ENCODE assay signal across 10 cellular contexts in genomic region chr10:95694665-95695064, GRCh38. TPM values are rescaled to one million over a fixed set of nuclear protein-coding genes. Genes with fewer than 3 reads are reported as not detected.
DNase-seq lines count a peak whose midpoint lies in the region; ATAC-seq, FAIRE-seq and TF ChIP-seq lines count a peak whose summit lies in the region.
"Had no signal": no experiment of that assay in that cellular context is flagged by ENCODE, and none has a peak within 500 bp of the region (broad histone marks: within the 10 kb centered on the region; RNA-seq: fewer than 3 reads in every experiment).

No MANE protein-coding gene starts in this region.

- H3K36me3 ChIP-seq in DOHH2 (ENCODE audit: control insufficient read depth, low read length): peaks cover 39% of the 10 kb centered on the region

- H4K20me1 ChIP-seq in DOHH2 (ENCODE audit: control insufficient read depth, insufficient read depth, low read depth, low read length): no peaks in the 10 kb centered on the region

- H3K4me1 Mint-ChIP-seq in T-helper 17 cell (peaks cover 24% of the 10 kb centered on the region), memory B cell (peaks cover 43% of the 10 kb centered on the region)

- 87% methylated on average over 17 of the region's 18 CpGs for WGBS in A549 (ENCODE audit: missing lambda C conversion rate)

- H3K27ac Mint-ChIP-seq in T-helper 17 cell (peak overlapping the region; percentile 98), memory B cell (peak overlapping the region; percentile 96)

- H3K27me3 ChIP-seq in DOHH2 (ENCODE audit: control insufficient read depth, low read length): no peaks in the 10 kb centered on the region
- H3K27me3 ChIP-seq: Peyer's patch had no signal

- FAIRE-seq in A549 (lab: Jason Lieb, UNC): no peak
- FAIRE-seq in RCC 7860 (lab: Jason Lieb, UNC): no peak

- H3K27me3 Mint-ChIP-seq in T-helper 17 cell (peaks cover 20% of the 10 kb centered on the region), memory B cell (no peaks in the 10 kb centered on the region)

- no peaks in the 10 kb centered on the region for H3K9me2 ChIP-seq in DOHH2 (replicated peaks; ENCODE audit: control insufficient read depth, low read length)

- no peak for TF ChIP-seq EP300 in A549 (IDR thresholded peaks at IDR 0.05)

- TF ChIP-seq RAD21 in A549 (conservative IDR thresholded peaks at IDR 0.05 in 1 of 2, IDR thresholded peaks at IDR 0.05 in 1 of 2): no peak

- DNase-seq in A549 (ENCODE audit: low read depth in 1 of 2, low spot score in 1 of 2) (no peak), T-helper 17 cell (no peak), memory B cell (ENCODE audit: low spot score in 2 of 2) (no peak), GM03348 (ENCODE audit: low spot score) (no peak), LoVo (ENCODE audit: low spot score) (no peak), RCC 7860 (ENCODE audit: low spot score) (no peak), cerebellar cortex (ENCODE audit: low spot score) (no peak)
- DNase-seq: activated gamma-delta T cell treated with Interleukin-2 at 50 U/mL for 16 hours had no signal

- H3K4me3 Mint-ChIP-seq in T-helper 17 cell (peak overlapping the region; percentile 95), memory B cell (peak overlapping the region; percentile 27)

- CTCF ChIA-PET in A549 (lab: Yijun Ruan, JAX): interaction anchor here (1.0 to 4.8 kb wide), 26 partner anchors 8 to 609 kb away, joined by 3 to 79 read pairs (median 5); no protein-coding TSS in a partner anchor

- H3K4me1 ChIP-seq in A549 (peaks cover 17% of the 10 kb centered on the region; the same call in 2 of the 3 replicates), DOHH2 (ENCODE audit: control insufficient read depth, low read length) (peaks cover 33% of the 10 kb centered on the region)

- no peak for ATAC-seq in A549
- ATAC-seq in T-helper 17 cell: no peak
- no peak for ATAC-seq in memory B cell (ENCODE audit: low read depth)

- H3K36me3 Mint-ChIP-seq in T-helper 17 cell (ENCODE audit: low read depth): peaks cover 6% of the 10 kb centered on the region
- H3K36me3 Mint-ChIP-seq in memory B cell: peaks cover 15% of the 10 kb centered on the region

- H3K9me3 Mint-ChIP-seq in memory B cell: peaks cover 3% of the 10 kb centered on the region

- H3K4me2 ChIP-seq in A549: peak overlapping the region; percentile 58
- peak overlapping the region; percentile 51 for H3K4me2 ChIP-seq in DOHH2 (ENCODE audit: low read length)

- POLR2A ChIA-PET in A549 (lab: Yijun Ruan, JAX): interaction anchor here (1.4 kb wide), 1 partner anchor 170 kb away, joined by 5 read pairs; no protein-coding TSS in a partner anchor

- TF ChIP-seq POLR2A in A549 (IDR thresholded peaks at IDR 0.05; ENCODE audit: low read length): no peak

- H3K27ac ChIP-seq in A549 (no peak overlapping the region), DOHH2 (ENCODE audit: low read depth, low read length) (no peak overlapping the region)

- no peaks in the 10 kb centered on the region for H3K9me3 ChIP-seq in A549
- peaks cover 10% of the 10 kb centered on the region; the same call in 1 of the 2 replicates for H3K9me3 ChIP-seq in DOHH2 (ENCODE audit: control insufficient read depth, insufficient read depth, low read length)
- no peaks in the 10 kb centered on the region for H3K9me3 ChIP-seq in T-helper 17 cell (ENCODE audit: control insufficient read depth, low read length, poor library complexity, severe bottlenecking)
- H3K9me3 ChIP-seq: Peyer's patch had no signal

- H3F3A ChIP-seq in DOHH2 (ENCODE audit: control insufficient read depth, insufficient read depth): 0 out of 2 replicates have a peak, but pooled peaks cover 9% of the 10 kb centered on the region

- TF ChIP-seq CTCF in A549 (IDR thresholded peaks at IDR 0.05): no peak
- no peak for TF ChIP-seq CTCF in DOHH2 (IDR thresholded peaks at IDR 0.05; ENCODE audit: low read depth, low read length, poor library complexity, severe bottlenecking)

- H3K4me3 ChIP-seq in A549: no peak overlapping the region
- no peak overlapping the region for H3K4me3 ChIP-seq in DOHH2 (ENCODE audit: low read length)

- peaks cover 41% of the 10 kb centered on the region for H3K79me2 ChIP-seq in DOHH2 (ENCODE audit: control insufficient read depth, low read length)

TF ChIP-seq in A549, 52 proteins besides CTCF, POLR2A, EP300 and RAD21:
- TF ChIP-seq CHD2 (IDR thresholded peaks at IDR 0.05; ENCODE audit: low read length, partially characterized antibody) (no peak), EHF (CRISPR knock-in tag; IDR thresholded peaks at IDR 0.05) (no peak), REST (IDR thresholded peaks at IDR 0.05) (no peak), POLR2AphosphoS2 (conservative IDR thresholded peaks at IDR 0.05; ENCODE audit: low read length) (no peak), FOSL2 (IDR thresholded peaks at IDR 0.05) (no peak), FOSL2 (CRISPR knock-in tag; IDR thresholded peaks at IDR 0.05) (no peak), USF2 (IDR thresholded peaks at IDR 0.05) (no peak), KDM1A (IDR thresholded peaks at IDR 0.05; ENCODE audit: low read depth) (no peak), BCL3 (IDR thresholded peaks at IDR 0.05) (no peak), HES2 (IDR thresholded peaks at IDR 0.05) (no peak), KDM5A (IDR thresholded peaks at IDR 0.05) (no peak)

RNA-seq across cellular contexts. Expression of gene TCTN3, which starts 0.9 kb away (rescaled TPM):
- 55.5 and 63.0 TPM in 2 replicates for polyA plus RNA-seq in A549 (2011; rRNA removed)
- 22.0 and 29.6 TPM in 2 replicates for polyA plus RNA-seq in A549 (2012; cell fraction: cytosol; rRNA removed)
- 44.3 and 52.6 TPM in 2 replicates for polyA plus RNA-seq in A549 (2012; cell fraction: nucleus; rRNA removed)
- polyA plus RNA-seq in A549 (2017; fragmentation: RNase III; extraction: RNeasy Plus Mini Kit Qiagen cat#74134 plus additional on column Dnase treatment): 36.5 to 38.1 TPM (median 37.3 TPM) in 3 replicates
- polyA minus RNA-seq in A549 (2011; rRNA and poly(A)+ RNA removed): 47.5 and 49.1 TPM in 2 replicates
- total RNA-seq in T-helper 17 cell: 10 to 100 TPM; 18.1 to 24.7 TPM

RNA-seq across cellular contexts. Expression of gene ALDH18A1, which starts 38.2 kb away (rescaled TPM):
- 69.9 and 80.1 TPM in 2 replicates for polyA plus RNA-seq in A549 (2011; rRNA removed)
- polyA plus RNA-seq in A549 (2012; cell fraction: cytosol; rRNA removed): 25.1 and 30.2 TPM in 2 replicates
- 79.7 and 83.3 TPM in 2 replicates for polyA plus RNA-seq in A549 (2012; cell fraction: nucleus; rRNA removed)
- polyA plus RNA-seq in A549 (2017; fragmentation: RNase III; extraction: RNeasy Plus Mini Kit Qiagen cat#74134 plus additional on column Dnase treatment): 41.8 to 44.3 TPM (median 43.1 TPM) in 3 replicates
- 124 and 130 TPM in 2 replicates for polyA minus RNA-seq in A549 (2011; rRNA and poly(A)+ RNA removed)
- 10 to 100 TPM; 22.8 to 29.5 TPM for total RNA-seq in T-helper 17 cell
